ENCODE assay signal across 8 cellular contexts in the genomic region with DNA sequence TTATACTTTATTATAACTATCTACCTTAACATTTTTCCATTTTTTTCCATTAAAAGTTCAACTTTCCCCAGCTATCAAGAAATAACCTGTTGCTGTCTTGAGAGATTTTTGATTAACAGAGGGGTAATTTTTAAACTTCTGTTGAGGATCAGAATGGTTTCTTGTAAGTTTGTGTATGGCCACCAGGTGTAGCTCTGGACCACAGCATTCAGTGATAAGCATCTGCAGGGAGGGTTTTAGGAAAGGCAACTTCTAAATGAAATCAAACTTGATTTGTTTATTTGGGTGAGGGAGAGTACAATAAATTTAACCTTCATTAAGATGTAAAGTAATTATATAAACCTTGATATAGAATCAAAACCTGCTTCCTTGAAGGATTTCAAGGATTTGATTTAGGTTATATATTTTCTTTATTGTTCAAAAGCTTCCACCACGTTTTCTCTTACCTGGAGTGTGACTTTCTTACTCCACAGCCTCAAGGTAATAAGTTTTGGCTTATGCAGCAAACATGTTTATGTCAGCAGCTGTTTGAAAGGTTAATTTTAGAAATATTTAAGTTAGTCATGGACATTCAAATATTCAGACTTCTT.
A peak's percentile ranks its signal among the peaks of the same experiment; 100 is the strongest.
DNase-seq lines count a peak whose midpoint lies in the region; ATAC-seq and TF ChIP-seq lines count a peak whose summit lies in the region.

No MANE protein-coding gene starts in this region.

- H3K4me3 ChIP-seq in cardiac muscle cell (no peak overlapping the region), heart right ventricle (no peak overlapping the region), left lung (no peak overlapping the region)

- intact Hi-C loops in heart right ventricle (cut with DNase I) (no loop called here), left lung (cut with DNase I) (no loop called here)

- no peaks in the 10 kb centered on the region for H3K36me3 ChIP-seq in cardiac muscle cell
- H3K36me3 ChIP-seq in heart right ventricle = no peaks in the 10 kb centered on the region
- H3K36me3 ChIP-seq in left lung = no peaks in the 10 kb centered on the region

- 50 to 52% methylated on average over 1 of the region's 1 CpG for WGBS in heart right ventricle, 2 donors

- no peaks in the 10 kb centered on the region for H3K27me3 ChIP-seq in cardiac muscle cell
- no peaks in the 10 kb centered on the region for H3K27me3 ChIP-seq in heart right ventricle
- H3K27me3 ChIP-seq in left lung = no peaks in the 10 kb centered on the region

- H3K4me1 ChIP-seq in cardiac muscle cell (ENCODE audit: low read depth) (no peaks in the 10 kb centered on the region), heart right ventricle (no peaks in the 10 kb centered on the region), left lung (no peaks in the 10 kb centered on the region)

- no peaks in the 10 kb centered on the region for H3K9me3 ChIP-seq in cardiac muscle cell (ENCODE audit: low read depth)
- peaks cover 0 to 18% (median 0%) of the 10 kb centered on the region in 11 donors for H3K9me3 ChIP-seq in heart right ventricle
- H3K9me3 ChIP-seq in left lung = no peaks in the 10 kb centered on the region

- H3K27ac ChIP-seq in cardiac muscle cell (no peak overlapping the region), heart right ventricle (no peak overlapping the region), left lung (no peak overlapping the region)

- no peak for ATAC-seq in heart right ventricle
- peak; percentile 33 for ATAC-seq in left lung
- ATAC-seq in HG02763 (IDR thresholded peaks at IDR 0.05; ENCODE audit: unreplicated experiment) = no peak

- peak; percentile 46 to 56 for DNase-seq in cardiac muscle cell (ENCODE audit: low read depth in 1 of 2, low spot score in 1 of 2)
- no peak for DNase-seq in heart right ventricle
- peak; percentile 31 to 77 (median 31) for DNase-seq in NCI-H1417 (lab: John Stamatoyannopoulos, UW)
- DNase-seq in amniotic epithelial cell (ENCODE audit: low read depth) = peak; percentile 65
- no peak for DNase-seq in left lung
- DNase-seq in UCSD-AML1 (lab: John Stamatoyannopoulos, UW; ENCODE audit: unreplicated experiment) = no peak
- DNase-seq in activated effector memory CD4-positive, alpha-beta T cell treated with Interleukin-2 at 50 U/mL for 16 hours = no peak

- TF ChIP-seq CTCF in cardiac muscle cell (IDR thresholded peaks at IDR 0.05; ENCODE audit: low read depth, low read length) (peak; percentile 65), heart right ventricle (IDR thresholded peaks at IDR 0.05) (peak in 4 of 9 donors; percentile 15 to 48 (median 29)), left lung (IDR thresholded peaks at IDR 0.05) (peak; percentile 12 to 41)

Comparison
In these comparisons a context has a peak if more than half of its experiments do, and no peak if none do; other contexts are left out.
1. DNase-seq: peak in cardiac muscle cell (2 of 2), NCI-H1417 (3 of 3) and amniotic epithelial cell (single experiment); none in heart right ventricle (0 of 2), left lung (0 of 2), UCSD-AML1 (single experiment) and activated effector memory CD4-positive, alpha-beta T cell treated with Interleukin-2 at 50 U/mL for 16 hours (single experiment).